Comparison of ENCODE assay signal across 25 cellular contexts in genomic region chr1:59845091-59845490, GRCh38. TPM values are rescaled to one million over a fixed set of nuclear protein-coding genes. Genes with fewer than 3 reads are reported as not detected.
"Had no signal": no experiment of that assay in that cellular context is flagged by ENCODE, and none has a peak within 500 bp of the region (broad histone marks: within the 10 kb centered on the region; RNA-seq: fewer than 3 reads in every experiment).

No MANE protein-coding gene starts in this region.

- H3K9me3 Mint-ChIP-seq: activated naive CD8-positive, alpha-beta T cell treated with anti-CD3 and anti-CD28 coated beads, Interleukin-2, amount 10 ng/mL, durations not matched to agents 7 days and 5 days; effector memory CD8-positive, alpha-beta T cell; naive thymus-derived CD8-positive, alpha-beta T cell; type B pancreatic cell had no signal

- H3K27me3 ChIP-seq: breast epithelium, colonic mucosa, dorsolateral prefrontal cortex, spleen had no signal

- DNase-seq: activated CD4-positive, alpha-beta T cell treated with anti-CD3 and anti-CD28 coated beads for 4 hours; activated CD4-positive, alpha-beta T cell treated with anti-CD3 and anti-CD28 coated beads, Interleukin-2, amount 50 U/mL, for 48 hours; activated CD4-positive, CD25-positive, alpha-beta regulatory T cell; activated naive CD4-positive, alpha-beta T cell treated with Interleukin-2 at 50 U/mL for 16 hours; activated naive CD8-positive, alpha-beta T cell treated with anti-CD3 and anti-CD28 coated beads, Interleukin-2, amount 10 ng/mL, durations not matched to agents 7 days and 5 days; activated T-cell treated with anti-CD3 and anti-CD28 coated beads, Interleukin-2, amount 50 U/mL, for 48 hours; amniotic stem cell; colonic mucosa; dorsolateral prefrontal cortex; effector memory CD8-positive, alpha-beta T cell; foreskin melanocyte; lower lobe of right lung; naive thymus-derived CD8-positive, alpha-beta T cell; spleen; stimulated activated CD4-positive, alpha-beta T cell treated with anti-CD3 and anti-CD28 coated beads, Interleukin-4, amount 100 ng/mL, for 1 hour; stimulated activated naive CD4-positive, alpha-beta T cell treated with Interleukin-2 at 50 U/mL for 16 hours; T1000 had no signal

- H3K4me1 ChIP-seq: breast epithelium, colonic mucosa, lower lobe of right lung, prostate gland, spleen had no signal

- H3K27ac Mint-ChIP-seq: activated naive CD8-positive, alpha-beta T cell treated with anti-CD3 and anti-CD28 coated beads, Interleukin-2, amount 10 ng/mL, durations not matched to agents 7 days and 5 days; effector memory CD8-positive, alpha-beta T cell; naive thymus-derived CD8-positive, alpha-beta T cell; type B pancreatic cell had no signal

- H3K4me1 Mint-ChIP-seq: activated naive CD8-positive, alpha-beta T cell treated with anti-CD3 and anti-CD28 coated beads, Interleukin-2, amount 10 ng/mL, durations not matched to agents 7 days and 5 days had no signal

- H3K4me3 ChIP-seq: breast epithelium, colonic mucosa, dorsolateral prefrontal cortex, lower lobe of right lung, prostate gland, spleen, thoracic aorta had no signal

- H3K36me3 ChIP-seq: breast epithelium, colonic mucosa, prostate gland, thoracic aorta had no signal

- H3K4me3 Mint-ChIP-seq: activated naive CD8-positive, alpha-beta T cell treated with anti-CD3 and anti-CD28 coated beads, Interleukin-2, amount 10 ng/mL, durations not matched to agents 7 days and 5 days; effector memory CD8-positive, alpha-beta T cell; naive thymus-derived CD8-positive, alpha-beta T cell; type B pancreatic cell had no signal

- FAIRE-seq: endothelial cell of umbilical vein had no signal

- H3K9me3 ChIP-seq: breast epithelium, colonic mucosa, lower lobe of right lung, prostate gland, spleen, thoracic aorta had no signal

- H3K27ac ChIP-seq: breast epithelium, colonic mucosa, dorsolateral prefrontal cortex, lower lobe of right lung, prostate gland, spleen, thoracic aorta had no signal

- H3K27me3 Mint-ChIP-seq: activated naive CD8-positive, alpha-beta T cell treated with anti-CD3 and anti-CD28 coated beads, Interleukin-2, amount 10 ng/mL, durations not matched to agents 7 days and 5 days; effector memory CD8-positive, alpha-beta T cell; naive thymus-derived CD8-positive, alpha-beta T cell; type B pancreatic cell had no signal

- ATAC-seq: effector memory CD8-positive, alpha-beta T cell; esophagus mucosa; left lobe of liver; lower lobe of right lung; naive thymus-derived CD8-positive, alpha-beta T cell had no signal

RNA-seq across cellular contexts. Expression of gene HOOK1, which starts 30.3 kb away (rescaled TPM):
- total RNA-seq: endothelial cell of umbilical vein, osteocyte had no signal
